1 cellular context compared by ENCODE assay signal in the genomic region with DNA sequence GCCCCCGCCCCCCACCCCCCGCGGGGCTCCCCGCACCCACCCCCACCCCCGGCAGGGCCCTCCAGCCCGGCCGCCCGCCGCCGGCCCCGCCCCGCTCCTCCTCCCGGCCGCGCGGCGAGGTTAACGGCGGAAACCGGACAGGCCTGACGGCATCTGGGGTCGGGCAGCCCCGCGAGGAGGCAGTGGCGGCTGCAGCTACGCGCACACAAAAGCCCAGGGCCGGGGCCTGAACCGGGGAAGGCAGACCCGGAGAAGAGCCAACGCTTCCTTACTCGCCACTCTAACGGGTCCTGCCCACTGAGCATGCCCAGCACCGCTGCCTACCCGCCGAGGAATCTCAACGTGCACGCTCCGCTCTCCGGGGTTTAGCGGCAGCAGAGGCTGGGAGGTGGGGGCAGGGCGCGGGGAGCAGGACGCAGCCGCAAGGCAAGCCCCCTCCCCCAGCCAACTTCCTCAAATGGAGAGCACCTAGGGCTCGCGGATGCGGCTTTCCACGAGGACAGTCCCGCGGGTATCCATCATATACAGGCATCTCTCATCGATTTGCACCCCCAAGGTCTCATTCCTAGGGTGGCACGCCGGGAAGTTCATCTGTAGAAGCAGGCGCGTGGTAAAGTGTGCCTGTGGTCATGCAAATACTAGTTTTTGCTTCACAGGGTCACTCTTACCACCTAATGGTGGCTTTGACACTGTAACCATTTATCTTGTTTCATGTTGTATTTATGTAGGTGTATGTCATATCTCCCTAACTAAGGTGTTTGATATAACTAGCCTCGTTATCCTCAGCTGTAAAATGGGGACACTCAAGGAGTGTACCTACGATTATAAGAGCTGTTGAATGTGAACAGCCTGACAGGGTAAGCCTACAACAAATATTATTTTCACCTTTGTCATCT.
TF ChIP-seq lines count a peak whose summit lies in the region.

A gene (minus strand): TSS at position 339 of the 896 bp plus-strand sequence. CDS start 761 bp downstream, outside the sequence.

TF ChIP-seq in HepG2, 621 proteins besides CTCF, POLR2A, EP300 and RAD21 (continued from another document and continues in another):
- TF ChIP-seq, protein P1, sequence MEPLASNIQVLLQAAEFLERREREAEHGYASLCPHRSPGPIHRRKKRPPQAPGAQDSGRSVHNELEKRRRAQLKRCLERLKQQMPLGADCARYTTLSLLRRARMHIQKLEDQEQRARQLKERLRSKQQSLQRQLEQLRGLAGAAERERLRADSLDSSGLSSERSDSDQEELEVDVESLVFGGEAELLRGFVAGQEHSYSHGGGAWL (CRISPR knock-in tag; IDR thresholded peaks at IDR 0.05) = peak; percentile 96
- TF ChIP-seq, protein P2, sequence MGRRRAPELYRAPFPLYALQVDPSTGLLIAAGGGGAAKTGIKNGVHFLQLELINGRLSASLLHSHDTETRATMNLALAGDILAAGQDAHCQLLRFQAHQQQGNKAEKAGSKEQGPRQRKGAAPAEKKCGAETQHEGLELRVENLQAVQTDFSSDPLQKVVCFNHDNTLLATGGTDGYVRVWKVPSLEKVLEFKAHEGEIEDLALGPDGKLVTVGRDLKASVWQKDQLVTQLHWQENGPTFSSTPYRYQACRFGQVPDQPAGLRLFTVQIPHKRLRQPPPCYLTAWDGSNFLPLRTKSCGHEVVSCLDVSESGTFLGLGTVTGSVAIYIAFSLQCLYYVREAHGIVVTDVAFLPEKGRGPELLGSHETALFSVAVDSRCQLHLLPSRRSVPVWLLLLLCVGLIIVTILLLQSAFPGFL (CRISPR knock-in tag; IDR thresholded peaks at IDR 0.05) = 0 out of 2 replicates have a peak, but pooled peaks have one; percentile 18
- TF ChIP-seq ZNF333 (CRISPR knock-in tag; IDR thresholded peaks at IDR 0.05; ENCODE audit: borderline replicate concordance) (peak; percentile 95), FOSL1 (CRISPR knock-in tag; IDR thresholded peaks at IDR 0.05; ENCODE audit: borderline replicate concordance) (0 out of 2 replicates have a peak, but pooled peaks have one; percentile 9), ZNF749 (CRISPR knock-in tag; IDR thresholded peaks at IDR 0.05; ENCODE audit: borderline replicate concordance) (peak; percentile 98; the same call in 1 of the 2 replicates), ZMYM2 (CRISPR knock-in tag; IDR thresholded peaks at IDR 0.05) (peak; percentile 51; the same call in 1 of the 2 replicates), ZBTB38 (CRISPR knock-in tag; IDR thresholded peaks at IDR 0.05) (peak; percentile 87), FOXC1 (CRISPR knock-in tag; IDR thresholded peaks at IDR 0.05; ENCODE audit: borderline replicate concordance) (peak; percentile 99), FIP1L1 (IDR thresholded peaks at IDR 0.05; ENCODE audit: borderline replicate concordance, insufficient read depth, low read depth, low read length) (peak; percentile 96; the same call in 1 of the 2 replicates), JUN (CRISPR knock-in tag; IDR thresholded peaks at IDR 0.05) (no peak; the same call in 1 of the 2 replicates), ZNF879 (CRISPR knock-in tag; IDR thresholded peaks at IDR 0.05) (no peak), REL (CRISPR knock-in tag; conservative IDR thresholded peaks at IDR 0.05) (0 out of 2 replicates have a peak, but pooled peaks have one; percentile 89), MTF2 (CRISPR knock-in tag; IDR thresholded peaks at IDR 0.05; ENCODE audit: borderline replicate concordance) (peak; percentile 98), MAFK (conservative IDR thresholded peaks at IDR 0.05 in 1 of 2, IDR thresholded peaks at IDR 0.05 in 1 of 2; ENCODE audit: low read length in 2 of 2) (no peak), ZNF562 (CRISPR knock-in tag; IDR thresholded peaks at IDR 0.05; ENCODE audit: borderline replicate concordance) (no peak), ZNF263 (CRISPR knock-in tag; IDR thresholded peaks at IDR 0.05) (peak; percentile 76; the same call in 1 of the 2 replicates), SIX4 (CRISPR knock-in tag; IDR thresholded peaks at IDR 0.05) (peak; percentile 67), ZNF891 (CRISPR knock-in tag; IDR thresholded peaks at IDR 0.05) (peak; percentile 92; the same call in 1 of the 2 replicates), KAT7 (CRISPR knock-in tag; IDR thresholded peaks at IDR 0.05; ENCODE audit: borderline replicate concordance) (peak; percentile 66; the same call in 1 of the 2 replicates), ZNF101 (CRISPR knock-in tag; IDR thresholded peaks at IDR 0.05; ENCODE audit: borderline replicate concordance, low read depth) (no peak), SMARCC2 (IDR thresholded peaks at IDR 0.05) (no peak), ZNF724P (CRISPR knock-in tag; IDR thresholded peaks at IDR 0.05; ENCODE audit: borderline replicate concordance) (peak; percentile 88; the same call in 1 of the 2 replicates), SPEN (CRISPR knock-in tag; IDR thresholded peaks at IDR 0.05; ENCODE audit: low read depth) (peak; percentile 89), ATF1 (CRISPR knock-in tag; IDR thresholded peaks at IDR 0.05) (no peak), HOXD1 (CRISPR knock-in tag; IDR thresholded peaks at IDR 0.05) (peak; percentile 88; the same call in 1 of the 2 replicates), MXD4 (CRISPR knock-in tag; IDR thresholded peaks at IDR 0.05) (peak; percentile 96), ZNF556 (CRISPR knock-in tag; IDR thresholded peaks at IDR 0.05; ENCODE audit: borderline replicate concordance) (peak; percentile 98; the same call in 1 of the 2 replicates), KLF9 (CRISPR knock-in tag; IDR thresholded peaks at IDR 0.05; ENCODE audit: low read depth) (peak; percentile 95), ELF4 (CRISPR knock-in tag; IDR thresholded peaks at IDR 0.05; ENCODE audit: borderline replicate concordance) (peak; percentile 91), REXO4 (CRISPR knock-in tag; IDR thresholded peaks at IDR 0.05; ENCODE audit: borderline replicate concordance) (0 out of 2 replicates have a peak, but pooled peaks have one; percentile 67), ISX (CRISPR knock-in tag; conservative IDR thresholded peaks at IDR 0.05) (peak; percentile 65; the same call in 1 of the 2 replicates), ZBTB7B (CRISPR knock-in tag; IDR thresholded peaks at IDR 0.05) (peak; percentile 66), YEATS4 (CRISPR knock-in tag; IDR thresholded peaks at IDR 0.05; ENCODE audit: borderline replicate concordance) (peak; percentile 98), HMG20A (CRISPR knock-in tag; IDR thresholded peaks at IDR 0.05; ENCODE audit: borderline replicate concordance) (peak; percentile 54; the same call in 1 of the 2 replicates), ADNP (CRISPR knock-in tag; IDR thresholded peaks at IDR 0.05) (no peak), SMAD3 (CRISPR knock-in tag; IDR thresholded peaks at IDR 0.05) (peak; percentile 94), IRX3 (CRISPR knock-in tag; IDR thresholded peaks at IDR 0.05; ENCODE audit: borderline replicate concordance, low read depth) (peak; percentile 73), ZFP37 (CRISPR knock-in tag; IDR thresholded peaks at IDR 0.05; ENCODE audit: borderline replicate concordance) (peak; percentile 91), PAWR (CRISPR knock-in tag; IDR thresholded peaks at IDR 0.05; ENCODE audit: borderline replicate concordance) (0 out of 2 replicates have a peak, but pooled peaks have one; percentile 71), NKX3-1 (CRISPR knock-in tag; IDR thresholded peaks at IDR 0.05) (peak; percentile 82), HDAC6 (IDR thresholded peaks at IDR 0.05; ENCODE audit: low read depth, low read length) (no peak), PHF5A (CRISPR knock-in tag; IDR thresholded peaks at IDR 0.05; ENCODE audit: low read depth, unreplicated experiment) (peak; percentile 87), HNRNPLL (IDR thresholded peaks at IDR 0.05; ENCODE audit: low read depth, low read length, poor library complexity, severe bottlenecking) (peak; percentile 83)
- TF ChIP-seq, protein P3, sequence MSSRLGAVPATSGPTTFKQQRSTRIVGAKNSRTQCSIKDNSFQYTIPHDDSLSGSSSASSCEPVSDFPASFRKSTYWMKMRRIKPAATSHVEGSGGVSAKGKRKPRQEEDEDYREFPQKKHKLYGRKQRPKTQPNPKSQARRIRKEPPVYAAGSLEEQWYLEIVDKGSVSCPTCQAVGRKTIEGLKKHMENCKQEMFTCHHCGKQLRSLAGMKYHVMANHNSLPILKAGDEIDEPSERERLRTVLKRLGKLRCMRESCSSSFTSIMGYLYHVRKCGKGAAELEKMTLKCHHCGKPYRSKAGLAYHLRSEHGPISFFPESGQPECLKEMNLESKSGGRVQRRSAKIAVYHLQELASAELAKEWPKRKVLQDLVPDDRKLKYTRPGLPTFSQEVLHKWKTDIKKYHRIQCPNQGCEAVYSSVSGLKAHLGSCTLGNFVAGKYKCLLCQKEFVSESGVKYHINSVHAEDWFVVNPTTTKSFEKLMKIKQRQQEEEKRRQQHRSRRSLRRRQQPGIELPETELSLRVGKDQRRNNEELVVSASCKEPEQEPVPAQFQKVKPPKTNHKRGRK (CRISPR knock-in tag; IDR thresholded peaks at IDR 0.05) = no peak
- TF ChIP-seq, protein P4, sequence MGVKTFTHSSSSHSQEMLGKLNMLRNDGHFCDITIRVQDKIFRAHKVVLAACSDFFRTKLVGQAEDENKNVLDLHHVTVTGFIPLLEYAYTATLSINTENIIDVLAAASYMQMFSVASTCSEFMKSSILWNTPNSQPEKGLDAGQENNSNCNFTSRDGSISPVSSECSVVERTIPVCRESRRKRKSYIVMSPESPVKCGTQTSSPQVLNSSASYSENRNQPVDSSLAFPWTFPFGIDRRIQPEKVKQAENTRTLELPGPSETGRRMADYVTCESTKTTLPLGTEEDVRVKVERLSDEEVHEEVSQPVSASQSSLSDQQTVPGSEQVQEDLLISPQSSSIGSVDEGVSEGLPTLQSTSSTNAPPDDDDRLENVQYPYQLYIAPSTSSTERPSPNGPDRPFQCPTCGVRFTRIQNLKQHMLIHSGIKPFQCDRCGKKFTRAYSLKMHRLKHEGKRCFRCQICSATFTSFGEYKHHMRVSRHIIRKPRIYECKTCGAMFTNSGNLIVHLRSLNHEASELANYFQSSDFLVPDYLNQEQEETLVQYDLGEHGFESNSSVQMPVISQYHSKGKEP (CRISPR knock-in tag; IDR thresholded peaks at IDR 0.05) = peak; percentile 92; the same call in 1 of the 2 replicates
- TF ChIP-seq, protein P5, sequence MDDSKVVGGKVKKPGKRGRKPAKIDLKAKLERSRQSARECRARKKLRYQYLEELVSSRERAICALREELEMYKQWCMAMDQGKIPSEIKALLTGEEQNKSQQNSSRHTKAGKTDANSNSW (CRISPR knock-in tag; IDR thresholded peaks at IDR 0.05; ENCODE audit: borderline replicate concordance) = no peak; the same call in none of the 2 replicates
- TF ChIP-seq, protein P6, sequence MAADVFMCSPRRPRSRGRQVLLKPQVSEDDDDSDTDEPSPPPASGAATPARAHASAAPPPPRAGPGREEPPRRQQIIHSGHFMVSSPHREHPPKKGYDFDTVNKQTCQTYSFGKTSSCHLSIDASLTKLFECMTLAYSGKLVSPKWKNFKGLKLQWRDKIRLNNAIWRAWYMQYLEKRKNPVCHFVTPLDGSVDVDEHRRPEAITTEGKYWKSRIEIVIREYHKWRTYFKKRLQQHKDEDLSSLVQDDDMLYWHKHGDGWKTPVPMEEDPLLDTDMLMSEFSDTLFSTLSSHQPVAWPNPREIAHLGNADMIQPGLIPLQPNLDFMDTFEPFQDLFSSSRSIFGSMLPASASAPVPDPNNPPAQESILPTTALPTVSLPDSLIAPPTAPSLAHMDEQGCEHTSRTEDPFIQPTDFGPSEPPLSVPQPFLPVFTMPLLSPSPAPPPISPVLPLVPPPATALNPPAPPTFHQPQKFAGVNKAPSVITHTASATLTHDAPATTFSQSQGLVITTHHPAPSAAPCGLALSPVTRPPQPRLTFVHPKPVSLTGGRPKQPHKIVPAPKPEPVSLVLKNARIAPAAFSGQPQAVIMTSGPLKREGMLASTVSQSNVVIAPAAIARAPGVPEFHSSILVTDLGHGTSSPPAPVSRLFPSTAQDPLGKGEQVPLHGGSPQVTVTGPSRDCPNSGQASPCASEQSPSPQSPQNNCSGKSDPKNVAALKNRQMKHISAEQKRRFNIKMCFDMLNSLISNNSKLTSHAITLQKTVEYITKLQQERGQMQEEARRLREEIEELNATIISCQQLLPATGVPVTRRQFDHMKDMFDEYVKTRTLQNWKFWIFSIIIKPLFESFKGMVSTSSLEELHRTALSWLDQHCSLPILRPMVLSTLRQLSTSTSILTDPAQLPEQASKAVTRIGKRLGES (CRISPR knock-in tag; IDR thresholded peaks at IDR 0.05; ENCODE audit: borderline replicate concordance) = peak; percentile 88
- TF ChIP-seq, protein P7, sequence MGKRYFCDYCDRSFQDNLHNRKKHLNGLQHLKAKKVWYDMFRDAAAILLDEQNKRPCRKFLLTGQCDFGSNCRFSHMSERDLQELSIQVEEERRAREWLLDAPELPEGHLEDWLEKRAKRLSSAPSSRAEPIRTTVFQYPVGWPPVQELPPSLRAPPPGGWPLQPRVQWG (CRISPR knock-in tag; IDR thresholded peaks at IDR 0.05; ENCODE audit: borderline replicate concordance, low read depth) = no peak
- TF ChIP-seq, protein P8, sequence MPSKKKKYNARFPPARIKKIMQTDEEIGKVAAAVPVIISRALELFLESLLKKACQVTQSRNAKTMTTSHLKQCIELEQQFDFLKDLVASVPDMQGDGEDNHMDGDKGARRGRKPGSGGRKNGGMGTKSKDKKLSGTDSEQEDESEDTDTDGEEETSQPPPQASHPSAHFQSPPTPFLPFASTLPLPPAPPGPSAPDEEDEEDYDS (CRISPR knock-in tag; IDR thresholded peaks at IDR 0.05) = peak; percentile 92
- TF ChIP-seq, protein P9, sequence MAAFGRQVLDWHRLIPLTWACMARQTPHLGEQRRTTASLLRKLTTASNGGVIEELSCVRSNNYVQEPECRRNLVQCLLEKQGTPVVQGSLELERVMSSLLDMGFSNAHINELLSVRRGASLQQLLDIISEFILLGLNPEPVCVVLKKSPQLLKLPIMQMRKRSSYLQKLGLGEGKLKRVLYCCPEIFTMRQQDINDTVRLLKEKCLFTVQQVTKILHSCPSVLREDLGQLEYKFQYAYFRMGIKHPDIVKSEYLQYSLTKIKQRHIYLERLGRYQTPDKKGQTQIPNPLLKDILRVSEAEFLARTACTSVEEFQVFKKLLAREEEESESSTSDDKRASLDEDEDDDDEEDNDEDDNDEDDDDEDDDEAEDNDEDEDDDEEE (CRISPR knock-in tag; IDR thresholded peaks at IDR 0.05) = peak; percentile 91
- TF ChIP-seq, protein P10, sequence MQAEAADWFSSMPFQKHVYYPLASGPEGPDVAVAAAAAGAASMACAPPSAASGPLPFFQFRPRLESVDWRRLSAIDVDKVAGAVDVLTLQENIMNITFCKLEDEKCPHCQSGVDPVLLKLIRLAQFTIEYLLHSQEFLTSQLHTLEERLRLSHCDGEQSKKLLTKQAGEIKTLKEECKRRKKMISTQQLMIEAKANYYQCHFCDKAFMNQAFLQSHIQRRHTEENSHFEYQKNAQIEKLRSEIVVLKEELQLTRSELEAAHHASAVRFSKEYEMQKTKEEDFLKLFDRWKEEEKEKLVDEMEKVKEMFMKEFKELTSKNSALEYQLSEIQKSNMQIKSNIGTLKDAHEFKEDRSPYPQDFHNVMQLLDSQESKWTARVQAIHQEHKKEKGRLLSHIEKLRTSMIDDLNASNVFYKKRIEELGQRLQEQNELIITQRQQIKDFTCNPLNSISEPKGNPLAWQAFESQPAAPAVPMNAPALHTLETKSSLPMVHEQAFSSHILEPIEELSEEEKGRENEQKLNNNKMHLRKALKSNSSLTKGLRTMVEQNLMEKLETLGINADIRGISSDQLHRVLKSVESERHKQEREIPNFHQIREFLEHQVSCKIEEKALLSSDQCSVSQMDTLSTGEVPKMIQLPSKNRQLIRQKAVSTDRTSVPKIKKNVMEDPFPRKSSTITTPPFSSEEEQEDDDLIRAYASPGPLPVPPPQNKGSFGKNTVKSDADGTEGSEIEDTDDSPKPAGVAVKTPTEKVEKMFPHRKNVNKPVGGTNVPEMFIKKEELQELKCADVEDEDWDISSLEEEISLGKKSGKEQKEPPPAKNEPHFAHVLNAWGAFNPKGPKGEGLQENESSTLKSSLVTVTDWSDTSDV (CRISPR knock-in tag; IDR thresholded peaks at IDR 0.05) = no peak
